1 cellular context compared by ENCODE assay signal in the genomic region with DNA sequence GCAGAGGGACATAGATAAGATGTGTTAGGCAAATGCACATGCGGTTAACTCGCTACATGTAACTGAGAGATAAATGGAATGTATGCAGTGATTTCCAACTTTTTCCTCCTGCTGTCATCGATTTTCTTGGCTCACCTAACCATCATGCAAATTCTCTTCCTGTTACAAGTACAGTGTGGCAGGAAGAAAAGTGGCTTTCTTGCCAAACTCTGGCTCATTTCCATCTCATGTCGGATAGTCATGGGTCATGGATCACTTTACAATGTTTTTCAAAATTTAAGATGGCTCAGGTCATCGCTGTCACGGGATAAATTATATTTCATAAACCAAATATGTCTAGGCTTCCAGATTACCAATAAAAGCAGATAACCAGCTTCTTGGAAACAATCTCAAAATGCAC.
TF ChIP-seq lines count a peak whose summit lies in the region.

No MANE protein-coding gene starts in this region.

TF ChIP-seq in GM23338, 12 proteins besides CTCF, POLR2A, EP300 and RAD21 (continued from another document):
- TF ChIP-seq, protein P1, sequence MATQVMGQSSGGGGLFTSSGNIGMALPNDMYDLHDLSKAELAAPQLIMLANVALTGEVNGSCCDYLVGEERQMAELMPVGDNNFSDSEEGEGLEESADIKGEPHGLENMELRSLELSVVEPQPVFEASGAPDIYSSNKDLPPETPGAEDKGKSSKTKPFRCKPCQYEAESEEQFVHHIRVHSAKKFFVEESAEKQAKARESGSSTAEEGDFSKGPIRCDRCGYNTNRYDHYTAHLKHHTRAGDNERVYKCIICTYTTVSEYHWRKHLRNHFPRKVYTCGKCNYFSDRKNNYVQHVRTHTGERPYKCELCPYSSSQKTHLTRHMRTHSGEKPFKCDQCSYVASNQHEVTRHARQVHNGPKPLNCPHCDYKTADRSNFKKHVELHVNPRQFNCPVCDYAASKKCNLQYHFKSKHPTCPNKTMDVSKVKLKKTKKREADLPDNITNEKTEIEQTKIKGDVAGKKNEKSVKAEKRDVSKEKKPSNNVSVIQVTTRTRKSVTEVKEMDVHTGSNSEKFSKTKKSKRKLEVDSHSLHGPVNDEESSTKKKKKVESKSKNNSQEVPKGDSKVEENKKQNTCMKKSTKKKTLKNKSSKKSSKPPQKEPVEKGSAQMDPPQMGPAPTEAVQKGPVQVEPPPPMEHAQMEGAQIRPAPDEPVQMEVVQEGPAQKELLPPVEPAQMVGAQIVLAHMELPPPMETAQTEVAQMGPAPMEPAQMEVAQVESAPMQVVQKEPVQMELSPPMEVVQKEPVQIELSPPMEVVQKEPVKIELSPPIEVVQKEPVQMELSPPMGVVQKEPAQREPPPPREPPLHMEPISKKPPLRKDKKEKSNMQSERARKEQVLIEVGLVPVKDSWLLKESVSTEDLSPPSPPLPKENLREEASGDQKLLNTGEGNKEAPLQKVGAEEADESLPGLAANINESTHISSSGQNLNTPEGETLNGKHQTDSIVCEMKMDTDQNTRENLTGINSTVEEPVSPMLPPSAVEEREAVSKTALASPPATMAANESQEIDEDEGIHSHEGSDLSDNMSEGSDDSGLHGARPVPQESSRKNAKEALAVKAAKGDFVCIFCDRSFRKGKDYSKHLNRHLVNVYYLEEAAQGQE (IDR thresholded peaks at IDR 0.05; ENCODE audit: unreplicated experiment) = no peak
- TF ChIP-seq POLR2AphosphoS5 (IDR thresholded peaks at IDR 0.05; ENCODE audit: low read depth) = no peak
